ENCODE assay signal across 36 cellular contexts in genomic region chrX:21956783-21957182, GRCh38.
"Had no signal": no experiment of that assay in that cellular context is flagged by ENCODE, and none has a peak within 500 bp of the region (broad histone marks: within the 10 kb centered on the region; RNA-seq: fewer than 3 reads in every experiment).

No MANE protein-coding gene starts in this region.

- H3K9me3 ChIP-seq: adrenal gland, body of pancreas, breast epithelium had no signal

- H3K36me3 Mint-ChIP-seq: activated CD4-positive, alpha-beta memory T cell treated with anti-CD3 and anti-CD28 coated beads for 36 hours; activated naive CD4-positive, alpha-beta T cell treated with anti-CD3 and anti-CD28 coated beads, Interleukin-2, amount 50 U/mL, for 72 hours had no signal

- ATAC-seq: activated CD8-positive, alpha-beta T cell treated with anti-CD3 and anti-CD28 coated beads for 36 hours; activated naive CD4-positive, alpha-beta T cell treated with anti-CD3 and anti-CD28 coated beads, Interleukin-2, amount 50 U/mL, for 72 hours; activated T-cell treated with anti-CD3 and anti-CD28 coated beads, Interleukin-2, amount 50 U/mL, for 4 hours; activated T-cell treated with anti-CD3 and anti-CD28 coated beads, Interleukin-2, amount 50 U/mL, for 72 hours; activated T-helper 17 cell treated with anti-CD3 and anti-CD28 coated beads, Interleukin-2, amount 50 U/mL, for 72 hours; body of pancreas had no signal

- H3K27ac Mint-ChIP-seq: activated B cell treated with CpG ODN at 0.5 μM for 24 hours; activated CD4-positive, alpha-beta memory T cell treated with anti-CD3 and anti-CD28 coated beads for 36 hours; activated CD4-positive, alpha-beta T cell treated with anti-CD3 and anti-CD28 coated beads, Interleukin-2, amount 10 ng/mL, durations not matched to agents 24 days and 14 days; activated CD8-positive, alpha-beta T cell treated with anti-CD3 and anti-CD28 coated beads for 36 hours; activated naive CD4-positive, alpha-beta T cell treated with anti-CD3 and anti-CD28 coated beads for 36 hours; activated naive CD4-positive, alpha-beta T cell treated with anti-CD3 and anti-CD28 coated beads, Interleukin-2, amount 50 U/mL, for 72 hours; activated naive CD8-positive, alpha-beta T cell treated with anti-CD3 and anti-CD28 coated beads for 36 hours; activated T-cell treated with anti-CD3 and anti-CD28 coated beads, Interleukin-2, amount 50 U/mL, for 72 hours; activated T-helper 1 cell treated with anti-CD3 and anti-CD28 coated beads, Interleukin-12 subunit alpha, Interleukin-12 subunit beta, Interleukin-2, Interleukin-4 antibody, amounts not matched to agents 30 ng/mL and 10 ng/mL and 1 ng/mL, durations not matched to agents 14 hours and 24 hours and 36 hours; activated T-helper 17 cell treated with anti-CD3 and anti-CD28 coated beads, Interleukin-2, amount 50 U/mL, for 72 hours; T-helper 1 cell treated with Interleukin-12 subunit alpha and Interleukin-12 subunit beta and Interleukin-4 antibody, amounts not matched to agents 30 μg/mL and 1 μg/mL, for 36 hours; T-helper 2 cell treated with Interferon-gamma antibody and Interleukin-4, amounts not matched to agents 5 μg/mL and 100 μg/mL, for 36 hours had no signal

- DNase-seq: activated B cell treated with CpG ODN at 0.5 μM for 24 hours; activated CD4-positive, alpha-beta memory T cell treated with anti-CD3 and anti-CD28 coated beads for 36 hours; activated CD4-positive, alpha-beta T cell treated with anti-CD3 and anti-CD28 coated beads for 4 hours; activated CD4-positive, alpha-beta T cell treated with anti-CD3 and anti-CD28 coated beads, Interleukin-2, amount 10 ng/mL, durations not matched to agents 24 days and 14 days; activated CD4-positive, alpha-beta T cell treated with anti-CD3 and anti-CD28 coated beads, Interleukin-2, amount 50 U/mL, for 1 hour; activated CD4-positive, alpha-beta T cell treated with anti-CD3 and anti-CD28 coated beads, Interleukin-2, amount 50 U/mL, for 4 hours; activated CD4-positive, CD25-positive, alpha-beta regulatory T cell treated with anti-CD3 and anti-CD28 coated beads, Interleukin-2, amount 50 U/mL, for 72 hours; activated CD8-positive, alpha-beta memory T cell treated with anti-CD3 and anti-CD28 coated beads, Interleukin-2, amount 50 U/mL, for 4 hours; activated CD8-positive, alpha-beta T cell treated with anti-CD3 and anti-CD28 coated beads for 36 hours; activated effector memory CD4-positive, alpha-beta T cell treated with anti-CD3 and anti-CD28 coated beads, Interleukin-2, amount 50 U/mL, for 16 hours; activated gamma-delta T cell treated with Interleukin-2 at 50 U/mL for 16 hours; activated naive CD4-positive, alpha-beta T cell; activated naive CD4-positive, alpha-beta T cell treated with anti-CD3 and anti-CD28 coated beads for 36 hours; activated naive CD4-positive, alpha-beta T cell treated with anti-CD3 and anti-CD28 coated beads, Interleukin-2, amount 50 U/mL, for 16 hours; activated naive CD8-positive, alpha-beta T cell treated with anti-CD3 and anti-CD28 coated beads for 36 hours; activated T-cell treated with anti-CD3 and anti-CD28 coated beads for 4 hours; activated T-cell treated with anti-CD3 and anti-CD28 coated beads, Interleukin-2, amount 50 U/mL, for 1 hour; activated T-cell treated with anti-CD3 and anti-CD28 coated beads, Interleukin-2, amount 50 U/mL, for 4 hours; activated T-cell treated with anti-CD3 and anti-CD28 coated beads, Interleukin-2, amount 50 U/mL, for 72 hours; amniotic stem cell; aorta; body of pancreas; brain microvascular endothelial cell; central memory CD4-positive, alpha-beta T cell; SW 1271; T-helper 1 cell; T-helper 2 cell; T-helper 9 cell had no signal

- H3K27ac ChIP-seq: adrenal gland, body of pancreas, brain microvascular endothelial cell, breast epithelium, VCaP had no signal

- H3K4me3 Mint-ChIP-seq: activated B cell treated with CpG ODN at 0.5 μM for 24 hours; activated CD4-positive, alpha-beta memory T cell treated with anti-CD3 and anti-CD28 coated beads for 36 hours; activated CD4-positive, alpha-beta T cell treated with anti-CD3 and anti-CD28 coated beads, Interleukin-2, amount 10 ng/mL, durations not matched to agents 24 days and 14 days; activated CD8-positive, alpha-beta T cell treated with anti-CD3 and anti-CD28 coated beads for 36 hours; activated naive CD4-positive, alpha-beta T cell treated with anti-CD3 and anti-CD28 coated beads for 36 hours; activated naive CD8-positive, alpha-beta T cell treated with anti-CD3 and anti-CD28 coated beads for 36 hours; activated T-cell treated with anti-CD3 and anti-CD28 coated beads, Interleukin-2, amount 50 U/mL, for 4 hours; activated T-cell treated with anti-CD3 and anti-CD28 coated beads, Interleukin-2, amount 50 U/mL, for 72 hours; activated T-helper 1 cell treated with anti-CD3 and anti-CD28 coated beads, Interleukin-12 subunit alpha, Interleukin-12 subunit beta, Interleukin-2, Interleukin-4 antibody, amounts not matched to agents 30 ng/mL and 10 ng/mL and 1 ng/mL, durations not matched to agents 14 hours and 24 hours and 36 hours; activated T-helper 17 cell treated with anti-CD3 and anti-CD28 coated beads, Interleukin-2, amount 50 U/mL, for 72 hours; T-helper 1 cell treated with Interleukin-12 subunit alpha and Interleukin-12 subunit beta and Interleukin-4 antibody, amounts not matched to agents 30 μg/mL and 1 μg/mL, for 36 hours; T-helper 2 cell treated with Interferon-gamma antibody and Interleukin-4, amounts not matched to agents 5 μg/mL and 100 μg/mL, for 36 hours had no signal

- H3K4me3 ChIP-seq: adrenal gland, body of pancreas, breast epithelium had no signal

- H3K36me3 ChIP-seq: adrenal gland, brain microvascular endothelial cell, breast epithelium had no signal

- H3K9me3 Mint-ChIP-seq: activated B cell treated with CpG ODN at 0.5 μM for 24 hours; activated CD4-positive, alpha-beta memory T cell treated with anti-CD3 and anti-CD28 coated beads for 36 hours; activated CD4-positive, alpha-beta T cell treated with anti-CD3 and anti-CD28 coated beads, Interleukin-2, amount 10 ng/mL, durations not matched to agents 24 days and 14 days; activated CD8-positive, alpha-beta T cell treated with anti-CD3 and anti-CD28 coated beads for 36 hours; activated naive CD4-positive, alpha-beta T cell treated with anti-CD3 and anti-CD28 coated beads for 36 hours; activated naive CD4-positive, alpha-beta T cell treated with anti-CD3 and anti-CD28 coated beads, Interleukin-2, amount 50 U/mL, for 72 hours; activated naive CD8-positive, alpha-beta T cell treated with anti-CD3 and anti-CD28 coated beads for 36 hours; activated T-cell treated with anti-CD3 and anti-CD28 coated beads, Interleukin-2, amount 50 U/mL, for 4 hours; activated T-cell treated with anti-CD3 and anti-CD28 coated beads, Interleukin-2, amount 50 U/mL, for 72 hours; activated T-helper 1 cell treated with anti-CD3 and anti-CD28 coated beads, Interleukin-12 subunit alpha, Interleukin-12 subunit beta, Interleukin-2, Interleukin-4 antibody, amounts not matched to agents 30 ng/mL and 10 ng/mL and 1 ng/mL, durations not matched to agents 14 hours and 24 hours and 36 hours; activated T-helper 17 cell treated with anti-CD3 and anti-CD28 coated beads, Interleukin-2, amount 50 U/mL, for 72 hours; T-helper 1 cell treated with Interleukin-12 subunit alpha and Interleukin-12 subunit beta and Interleukin-4 antibody, amounts not matched to agents 30 μg/mL and 1 μg/mL, for 36 hours; T-helper 2 cell treated with Interferon-gamma antibody and Interleukin-4, amounts not matched to agents 5 μg/mL and 100 μg/mL, for 36 hours had no signal

- H3K4me1 ChIP-seq: body of pancreas, breast epithelium had no signal

- H3K27me3 ChIP-seq: adrenal gland, body of pancreas, brain microvascular endothelial cell had no signal

- H3K27me3 Mint-ChIP-seq: activated B cell treated with CpG ODN at 0.5 μM for 24 hours; activated CD4-positive, alpha-beta memory T cell treated with anti-CD3 and anti-CD28 coated beads for 36 hours; activated CD4-positive, alpha-beta T cell treated with anti-CD3 and anti-CD28 coated beads, Interleukin-2, amount 10 ng/mL, durations not matched to agents 24 days and 14 days; activated CD8-positive, alpha-beta T cell treated with anti-CD3 and anti-CD28 coated beads for 36 hours; activated naive CD8-positive, alpha-beta T cell treated with anti-CD3 and anti-CD28 coated beads for 36 hours; activated T-helper 17 cell treated with anti-CD3 and anti-CD28 coated beads, Interleukin-2, amount 50 U/mL, for 72 hours had no signal
